Comparison of ENCODE assay signal across 18 cellular contexts in genomic region chr14:74835607-74836250, GRCh38. TPM values are rescaled to one million over a fixed set of nuclear protein-coding genes. Genes with fewer than 3 reads are reported as not detected.
A peak's percentile ranks its signal among the peaks of the same experiment; 100 is the strongest.
DNase-seq lines count a peak whose midpoint lies in the region; ATAC-seq, FAIRE-seq and TF ChIP-seq lines count a peak whose summit lies in the region.
"Had no signal": no experiment of that assay in that cellular context is flagged by ENCODE, and none has a peak within 500 bp of the region (broad histone marks: within the 10 kb centered on the region; RNA-seq: fewer than 3 reads in every experiment).

No MANE protein-coding gene starts in this region.

- ATAC-seq in CD4-positive, alpha-beta T cell (ENCODE audit: poor library complexity): peak; percentile 25
- ATAC-seq in memory B cell (ENCODE audit: low read depth) (peak; percentile 80), HG03139 (IDR thresholded peaks at IDR 0.05; ENCODE audit: unreplicated experiment) (no peak), HG02938 (IDR thresholded peaks at IDR 0.05; ENCODE audit: unreplicated experiment) (no peak)

- no peaks in the 10 kb centered on the region for H4K20me1 ChIP-seq in SK-N-SH (ENCODE audit: insufficient read depth)

- H3K9me3 Mint-ChIP-seq in CD4-positive, alpha-beta T cell: no peaks in the 10 kb centered on the region
- no peaks in the 10 kb centered on the region for H3K9me3 Mint-ChIP-seq in memory B cell
- H3K9me3 Mint-ChIP-seq: HFFc6 had no signal

- H3K27ac Mint-ChIP-seq in CD4-positive, alpha-beta T cell: peak overlapping the region; percentile 97
- H3K27ac Mint-ChIP-seq in memory B cell: peak overlapping the region; percentile 49

- FAIRE-seq in GM12892 (lab: Jason Lieb, UNC): peak; percentile 63
- FAIRE-seq: HepG2, keratinocyte had no signal

- no peak overlapping the region for H3K9ac ChIP-seq in SK-N-SH

- peaks cover 66% of the 10 kb centered on the region for H3K4me1 Mint-ChIP-seq in CD4-positive, alpha-beta T cell (ENCODE audit: low read depth)
- H3K4me1 Mint-ChIP-seq in memory B cell: peaks cover 36% of the 10 kb centered on the region

- peak overlapping the region; percentile 44 for H3K27ac ChIP-seq in CD4-positive, alpha-beta T cell (ENCODE audit: low read depth, low read length)
- peak overlapping the region; percentile 72 to 83 for H3K27ac ChIP-seq in SK-N-SH (ENCODE audit: low read depth in 2 of 2, low read length in 1 of 2)
- H3K27ac ChIP-seq: brain microvascular endothelial cell, C4-2B had no signal

- no peak for TF ChIP-seq RAD21 in SK-N-SH (IDR thresholded peaks at IDR 0.05; ENCODE audit: low read length)

- no peak for TF ChIP-seq POLR2A in GM12892 (IDR thresholded peaks at IDR 0.05; ENCODE audit: low read depth, low read length)

- no peak for TF ChIP-seq CTCF in CD4-positive, alpha-beta T cell (IDR thresholded peaks at IDR 0.05)
- no peak for TF ChIP-seq CTCF in SK-N-SH (IDR thresholded peaks at IDR 0.05)

- peaks cover 43 to 57% of the 10 kb centered on the region in 2 experiments for H3K36me3 ChIP-seq in SK-N-SH (replicated peaks in 1 of 2; ENCODE audit: control insufficient read depth in 1 of 2, insufficient read depth in 2 of 2, low read length in 1 of 2)

- H3K27me3 ChIP-seq in CD4-positive, alpha-beta T cell (ENCODE audit: control insufficient read depth, insufficient read depth, low read length): no peaks in the 10 kb centered on the region
- no peaks in the 10 kb centered on the region for H3K27me3 ChIP-seq in SK-N-SH (ENCODE audit: insufficient read depth)
- H3K27me3 ChIP-seq: brain microvascular endothelial cell had no signal

- no peak overlapping the region for H2AFZ ChIP-seq in SK-N-SH (ENCODE audit: low read depth)

- H3K9me3 ChIP-seq in CD4-positive, alpha-beta T cell (ENCODE audit: control insufficient read depth, low read length): no peaks in the 10 kb centered on the region
- H3K9me3 ChIP-seq in SK-N-SH: no peaks in the 10 kb centered on the region

- WGBS in SK-N-SH (ENCODE audit: low lambda C conversion rate): 79% methylated on average over 7 of the region's 7 CpGs

- H3K79me2 ChIP-seq in SK-N-SH (ENCODE audit: insufficient read depth): 0 out of 2 replicates have a peak, but pooled peaks cover 5% of the 10 kb centered on the region

- no peaks in the 10 kb centered on the region; the same call in 1 of the 2 replicates for H3K9me2 ChIP-seq in SK-N-SH

- peaks cover 43% of the 10 kb centered on the region for H3F3A ChIP-seq in SK-N-SH (replicated peaks; ENCODE audit: insufficient read depth)

- H3K4me3 ChIP-seq in SK-N-SH (ENCODE audit: low read depth in 2 of 2, low read length in 1 of 2): no peak overlapping the region

- H3K36me3 Mint-ChIP-seq in CD4-positive, alpha-beta T cell (ENCODE audit: low read depth): peaks cover 42% of the 10 kb centered on the region
- no peaks in the 10 kb centered on the region for H3K36me3 Mint-ChIP-seq in memory B cell

- no peaks in the 10 kb centered on the region for H3K27me3 Mint-ChIP-seq in CD4-positive, alpha-beta T cell
- H3K27me3 Mint-ChIP-seq in memory B cell: no peaks in the 10 kb centered on the region

- no peak for TF ChIP-seq EP300 in SK-N-SH (IDR thresholded peaks at IDR 0.05; ENCODE audit: borderline replicate concordance in 1 of 2, low read depth in 1 of 2, low read length in 1 of 2)

- H3K4me2 ChIP-seq in SK-N-SH: no peak overlapping the region; the same call in 1 of the 2 replicates

- DNase-seq in CD4-positive, alpha-beta T cell: no peak
- no peak for DNase-seq in GM12892 (ENCODE audit: insufficient read length)
- no peak for DNase-seq in SK-N-SH
- DNase-seq in memory B cell (ENCODE audit: low spot score in 2 of 2): peak in 1 of 2 donors; percentile 15
- no peak for DNase-seq in NCI-H1930 (lab: John Stamatoyannopoulos, UW)
- DNase-seq: activated CD8-positive, alpha-beta memory T cell treated with anti-CD3 and anti-CD28 coated beads, Interleukin-2, amount 50 U/mL, for 48 hours; brain microvascular endothelial cell; GDM1; HFFc6; NCI-H1105 treated with DMSO at 0.1 percent for 48 hours; NCI-H446 treated with DMSO at 0.1 percent for 48 hours; stimulated activated CD4-positive, alpha-beta T cell treated with anti-CD3 and anti-CD28 coated beads, Interleukin-4, amount 100 ng/mL, for 4 hours; T1000 had no signal

- peak overlapping the region; percentile 78 for H3K4me3 Mint-ChIP-seq in CD4-positive, alpha-beta T cell
- peak overlapping the region; percentile 30 for H3K4me3 Mint-ChIP-seq in memory B cell
- H3K4me3 Mint-ChIP-seq: HFFc6 had no signal

- CTCF ChIA-PET in CD4-positive, alpha-beta T cell (lab: Charles Lee): interaction anchor here (1.4 to 2.9 kb wide), 2 partner anchors 25 to 227 kb away, joined by 6 to 8 read pairs; no protein-coding TSS in a partner anchor
- CTCF ChIA-PET in SK-N-SH (lab: Yijun Ruan, JAX): interaction anchor here (0.7 to 2.5 kb wide), 4 partner anchors 20 to 70 kb away, joined by 3 to 12 read pairs (median 7); no protein-coding TSS in a partner anchor

- intact Hi-C loops in CD4-positive, alpha-beta T cell (cut with DNase I, micrococcal nuclease): loop anchor here in 1 of 2 experiments (10.0 kb wide), 1 partner anchor 71 kb away; the partner anchor contains the start of gene YLPM1

- H3K4me1 ChIP-seq in SK-N-SH (ENCODE audit: control insufficient read depth in 1 of 2, insufficient read depth in 2 of 2, low read depth in 1 of 2, low read length in 1 of 2): peaks cover 19 to 22% of the 10 kb centered on the region in 2 experiments

- POLR2A ChIA-PET in CD4-positive, alpha-beta T cell (lab: Charles Lee): interaction anchor here (0.6 to 1.6 kb wide), 10 partner anchors 17 to 242 kb away, joined by 3 to 6 read pairs (median 4); partner anchors contain the start of genes DLST and YLPM1
- POLR2A ChIA-PET in SK-N-SH (lab: Yijun Ruan, JAX): no interaction called here

TF ChIP-seq in SK-N-SH, 30 proteins besides CTCF, POLR2A, EP300 and RAD21:
- TF ChIP-seq FOXJ3 (CRISPR knock-in tag; IDR thresholded peaks at IDR 0.05) (no peak), TAF1 (IDR thresholded peaks at IDR 0.05; ENCODE audit: borderline replicate concordance, low read depth, low read length) (no peak), CHD2 (IDR thresholded peaks at IDR 0.05; ENCODE audit: low read length, partially characterized antibody) (no peak)

RNA-seq across cellular contexts. Expression of gene PROX2, which starts 40.2 kb away (rescaled TPM):
- total RNA-seq in CD4-positive, alpha-beta T cell: under 1 TPM in 1 of 2 experiments, not detected in 1; 0.25 TPM
- 0.93 TPM for polyA plus RNA-seq in GM12892 (2012; ENCODE audit: missing spikeins)
- polyA plus RNA-seq in SK-N-SH (2012; rRNA removed): not detected in 2 replicates
- not detected in 2 replicates for polyA plus RNA-seq in SK-N-SH (2012; cell fraction: cytosol; rRNA removed)
- polyA plus RNA-seq in SK-N-SH (2012; cell fraction: nucleus; rRNA removed): 0.02 TPM in 1 of 2 replicates, not detected in the other
- total RNA-seq: HepG2, HFFc6 had no signal
- polyA plus RNA-seq: HepG2, keratinocyte had no signal

RNA-seq across cellular contexts. Expression of gene DLST, which starts 46.0 kb away (rescaled TPM):
- 100 to 1,000 TPM; 162 to 170 TPM for total RNA-seq in CD4-positive, alpha-beta T cell
- 65.7 TPM for polyA plus RNA-seq in GM12892 (2012; ENCODE audit: missing spikeins)
- polyA plus RNA-seq in SK-N-SH (2012; rRNA removed): 92.3 and 117 TPM in 2 replicates
- polyA plus RNA-seq in SK-N-SH (2012; cell fraction: cytosol; rRNA removed): 70.2 and 89.3 TPM in 2 replicates
- polyA plus RNA-seq in SK-N-SH (2012; cell fraction: nucleus; rRNA removed): 139 and 143 TPM in 2 replicates

Comparison
In these comparisons a context has a peak if more than half of its experiments do, and no peak if none do; other contexts are left out.
1. ATAC-seq: peak in CD4-positive, alpha-beta T cell (single experiment) and memory B cell (single experiment); none in HG03139 (single experiment) and HG02938 (single experiment).